In genomic region chr1:227766015-227766634, GRCh38 we compare ENCODE assay signal across 8 cellular contexts. TPM values are rescaled to one million over a fixed set of nuclear protein-coding genes. Genes with fewer than 3 reads are reported as not detected.
DNase-seq lines count a peak whose midpoint lies in the region; ATAC-seq and TF ChIP-seq lines count a peak whose summit lies in the region.

No MANE protein-coding gene starts in this region.

- no peak for TF ChIP-seq POLR2A in breast epithelium (IDR thresholded peaks at IDR 0.05)

- POLR2A ChIA-PET in MCF 10A (lab: Yijun Ruan, JAX): interaction anchor here (0.8 to 5.1 kb wide), 3 partner anchors 8 to 181 kb away, joined by 3 to 31 read pairs (median 3); partner anchors contain the start of gene WNT9A

- no peaks in the 10 kb centered on the region for H3K4me1 ChIP-seq in breast epithelium

- peak; percentile 44 for DNase-seq in MCF 10A (ENCODE audit: unreplicated experiment)
- no peak for DNase-seq in breast epithelium (ENCODE audit: low spot score in 2 of 2)
- DNase-seq in NK-92 treated with Interleukin-12 subunit alpha and Interleukin-12 subunit beta, amount 100 ng/mL, for 24 hours (lab: John Stamatoyannopoulos, UW): peak; percentile 94
- DNase-seq in putamen (ENCODE audit: low spot score): peak; percentile 67
- no peak for DNase-seq in NAMALWA (ENCODE audit: low spot score)

- H3K9me3 Mint-ChIP-seq in MCF 10A (ENCODE audit: unreplicated experiment): no peaks in the 10 kb centered on the region
- H3K9me3 Mint-ChIP-seq in activated T-helper 17 cell treated with anti-CD3 and anti-CD28 coated beads, Interleukin-2, amount 50 U/mL, for 72 hours: no peaks in the 10 kb centered on the region

- no peaks in the 10 kb centered on the region for H3K27me3 Mint-ChIP-seq in MCF 10A (ENCODE audit: insufficient read depth, unreplicated experiment)
- H3K27me3 Mint-ChIP-seq in activated T-helper 17 cell treated with anti-CD3 and anti-CD28 coated beads, Interleukin-2, amount 50 U/mL, for 72 hours: no peaks in the 10 kb centered on the region

- CTCF ChIA-PET in MCF 10A (lab: Yijun Ruan, JAX): interaction anchor here (0.6 to 5.3 kb wide), 8 partner anchors 28 to 638 kb away, joined by 3 to 79 read pairs (median 4); partner anchors contain the start of gene WNT9A

- H3K4me3 Mint-ChIP-seq in MCF 10A (ENCODE audit: unreplicated experiment): no peak overlapping the region
- H3K4me3 Mint-ChIP-seq in activated T-helper 17 cell treated with anti-CD3 and anti-CD28 coated beads, Interleukin-2, amount 50 U/mL, for 72 hours: peak overlapping the region; percentile 68

- H3K4me1 Mint-ChIP-seq in MCF 10A (ENCODE audit: insufficient read depth, unreplicated experiment): peaks cover 45% of the 10 kb centered on the region
- H3K4me1 Mint-ChIP-seq in activated T-helper 17 cell treated with anti-CD3 and anti-CD28 coated beads, Interleukin-2, amount 50 U/mL, for 72 hours: peaks cover 32% of the 10 kb centered on the region

- peaks cover 66% of the 10 kb centered on the region for H3K36me3 Mint-ChIP-seq in MCF 10A (ENCODE audit: insufficient read depth, unreplicated experiment)
- peaks cover 54% of the 10 kb centered on the region for H3K36me3 Mint-ChIP-seq in activated T-helper 17 cell treated with anti-CD3 and anti-CD28 coated beads, Interleukin-2, amount 50 U/mL, for 72 hours (ENCODE audit: low read depth)

- H3K4me3 ChIP-seq in breast epithelium: no peak overlapping the region

- TF ChIP-seq CTCF in MCF 10A (IDR thresholded peaks at IDR 0.05; ENCODE audit: unreplicated experiment): no peak
- no peak for TF ChIP-seq CTCF in breast epithelium (IDR thresholded peaks at IDR 0.05)

- no peaks in the 10 kb centered on the region for H3K27me3 ChIP-seq in breast epithelium

- intact Hi-C loops in MCF 10A (cut with micrococcal nuclease): no loop called here
- intact Hi-C loops in breast epithelium (cut with DNase I; ENCODE audit: low total_unique reads): loop anchor here (10.0 kb wide), 1 partner anchor 179 kb away; the partner anchor contains the start of gene WNT9A

- no peaks in the 10 kb centered on the region for H3K36me3 ChIP-seq in breast epithelium

- no TSS peak for BruUV-seq in MCF 10A (replicated peaks; lab: Mats Ljungman, UMichigan)

- no peak overlapping the region for H3K27ac ChIP-seq in breast epithelium

- H3K27ac Mint-ChIP-seq in MCF 10A (ENCODE audit: low read depth, unreplicated experiment): peak overlapping the region; percentile 58
- H3K27ac Mint-ChIP-seq in activated T-helper 17 cell treated with anti-CD3 and anti-CD28 coated beads, Interleukin-2, amount 50 U/mL, for 72 hours: peak overlapping the region; percentile 25

- no peaks in the 10 kb centered on the region for H3K9me3 ChIP-seq in breast epithelium

- peak; percentile 92 for ATAC-seq in activated T-helper 17 cell treated with anti-CD3 and anti-CD28 coated beads, Interleukin-2, amount 50 U/mL, for 72 hours (replicated peaks)
- ATAC-seq in GM21528 (IDR thresholded peaks at IDR 0.05; ENCODE audit: low FRiP score, unreplicated experiment) (no peak), GM21515 (IDR thresholded peaks at IDR 0.05; ENCODE audit: unreplicated experiment) (no peak)

RNA-seq across cellular contexts. Expression of gene SNAP47, which starts 30.9 kb away (rescaled TPM):
- total RNA-seq in MCF 10A (2022): 38.0 and 44.0 TPM in 2 replicates
- total RNA-seq in breast epithelium: 10 to 100 TPM; 28.3 to 60.3 (median 52.1) TPM
- 10 to 100 TPM; 42.9 to 53.6 TPM for total RNA-seq in activated T-helper 17 cell treated with anti-CD3 and anti-CD28 coated beads, Interleukin-2, amount 50 U/mL, for 72 hours

RNA-seq across cellular contexts. Expression of gene JMJD4, which starts 31.0 kb away (rescaled TPM):
- total RNA-seq in MCF 10A (2022) (34.0 and 43.2 TPM in 2 replicates), breast epithelium (10 to 100 TPM; 11.7 to 27.2 (median 21.0) TPM)
- total RNA-seq in activated T-helper 17 cell treated with anti-CD3 and anti-CD28 coated beads, Interleukin-2, amount 50 U/mL, for 72 hours: 10 to 100 TPM; 10.6 to 19.9 TPM

RNA-seq across cellular contexts. Expression of gene PRSS38, which starts 49.4 kb away (rescaled TPM):
- total RNA-seq in MCF 10A (2022) (not detected in 2 replicates), breast epithelium (not detected)
- total RNA-seq in activated T-helper 17 cell treated with anti-CD3 and anti-CD28 coated beads, Interleukin-2, amount 50 U/mL, for 72 hours: not detected

Comparison
In these comparisons a context has a peak if more than half of its experiments do, and no peak if none do; other contexts are left out.
1. DNase-seq: peak in MCF 10A (single experiment), NK-92 treated with Interleukin-12 subunit alpha and Interleukin-12 subunit beta, amount 100 ng/mL, for 24 hours (single experiment) and putamen (single experiment); none in breast epithelium (0 of 2) and NAMALWA (single experiment).